Comparison of ENCODE assay signal across 24 cellular contexts in genomic region chr2:102149243-102149642, GRCh38. TPM values are rescaled to one million over a fixed set of nuclear protein-coding genes. Genes with fewer than 3 reads are reported as not detected.
DNase-seq lines count a peak whose midpoint lies in the region; ATAC-seq and TF ChIP-seq lines count a peak whose summit lies in the region.
"Had no signal": no experiment of that assay in that cellular context is flagged by ENCODE, and none has a peak within 500 bp of the region (broad histone marks: within the 10 kb centered on the region; RNA-seq: fewer than 3 reads in every experiment).

No MANE protein-coding gene starts in this region.

- no peak overlapping the region for H3K4me3 Mint-ChIP-seq in activated CD4-positive, alpha-beta T cell treated with anti-CD3 and anti-CD28 coated beads for 36 hours
- H3K4me3 Mint-ChIP-seq in activated CD4-positive, alpha-beta T cell treated with anti-CD3 and anti-CD28 coated beads, Interleukin-2, amount 10 ng/mL, durations not matched to agents 7 days and 5 days, result no peak overlapping the region
- no peak overlapping the region for H3K4me3 Mint-ChIP-seq in natural killer cell
- H3K4me3 Mint-ChIP-seq: CD8-positive, alpha-beta T cell had no signal

- peaks cover 81% of the 10 kb centered on the region for H3K36me3 Mint-ChIP-seq in activated CD4-positive, alpha-beta T cell treated with anti-CD3 and anti-CD28 coated beads for 36 hours (ENCODE audit: low read depth)
- H3K36me3 Mint-ChIP-seq in activated CD4-positive, alpha-beta T cell treated with anti-CD3 and anti-CD28 coated beads, Interleukin-2, amount 10 ng/mL, durations not matched to agents 7 days and 5 days (ENCODE audit: low read depth), result peaks cover 17% of the 10 kb centered on the region
- peaks cover 9% of the 10 kb centered on the region for H3K36me3 Mint-ChIP-seq in natural killer cell
- H3K36me3 Mint-ChIP-seq: CD8-positive, alpha-beta T cell had no signal

- peaks cover 2% of the 10 kb centered on the region for H3K27me3 Mint-ChIP-seq in activated CD4-positive, alpha-beta T cell treated with anti-CD3 and anti-CD28 coated beads for 36 hours
- no peaks in the 10 kb centered on the region for H3K27me3 Mint-ChIP-seq in activated CD4-positive, alpha-beta T cell treated with anti-CD3 and anti-CD28 coated beads, Interleukin-2, amount 10 ng/mL, durations not matched to agents 7 days and 5 days
- H3K27me3 Mint-ChIP-seq in natural killer cell (ENCODE audit: low read depth in 2 of 2), result peaks cover 14 to 16% of the 10 kb centered on the region in 2 donors

- H3K27ac ChIP-seq in ACC112 (ENCODE audit: low read depth, low read length) (peak overlapping the region; percentile 88), smooth muscle cell (ENCODE audit: low read depth) (peak overlapping the region; percentile 42)

- intact Hi-C loops in activated CD4-positive, alpha-beta T cell treated with anti-CD3 and anti-CD28 coated beads for 36 hours (cut with DNase I, micrococcal nuclease), result loop anchor here in 1 of 2 experiments (2.0 kb wide), 2 partner anchors 18 to 48 kb away; no protein-coding TSS in a partner anchor
- intact Hi-C loops in natural killer cell (cut with micrococcal nuclease), result no loop called here

- POLR2A ChIA-PET in activated CD4-positive, alpha-beta T cell treated with anti-CD3 and anti-CD28 coated beads for 36 hours (lab: Charles Lee), result no interaction called here
- POLR2A ChIA-PET in activated CD4-positive, alpha-beta T cell treated with anti-CD3 and anti-CD28 coated beads, Interleukin-2, amount 10 ng/mL, durations not matched to agents 7 days and 5 days (lab: Charles Lee), result no interaction called here

- H4K20me1 ChIP-seq in smooth muscle cell (ENCODE audit: low read depth), result peaks cover 27% of the 10 kb centered on the region

- no peak overlapping the region for H3K4me2 ChIP-seq in smooth muscle cell

- 100% methylated on average over 2 of the region's 2 CpGs for whole genome bisulfite sequencing in smooth muscle cell (ENCODE audit: low lambda C conversion rate)

- peaks cover 48% of the 10 kb centered on the region for H3K9me3 Mint-ChIP-seq in activated CD4-positive, alpha-beta T cell treated with anti-CD3 and anti-CD28 coated beads for 36 hours (ENCODE audit: low read depth)
- peaks cover 56% of the 10 kb centered on the region for H3K9me3 Mint-ChIP-seq in activated CD4-positive, alpha-beta T cell treated with anti-CD3 and anti-CD28 coated beads, Interleukin-2, amount 10 ng/mL, durations not matched to agents 7 days and 5 days
- H3K9me3 Mint-ChIP-seq in natural killer cell, result peaks cover 3 to 8% of the 10 kb centered on the region in 2 donors

- CTCF ChIA-PET in activated CD4-positive, alpha-beta T cell treated with anti-CD3 and anti-CD28 coated beads for 36 hours (lab: Charles Lee), result interaction anchor here (1.0 to 1.6 kb wide), 4 partner anchors 8 to 143 kb away, joined by 3 to 4 read pairs (median 3); no protein-coding TSS in a partner anchor
- CTCF ChIA-PET in activated CD4-positive, alpha-beta T cell treated with anti-CD3 and anti-CD28 coated beads, Interleukin-2, amount 10 ng/mL, durations not matched to agents 7 days and 5 days (lab: Charles Lee), result no interaction called here

- H3K4me1 ChIP-seq in ACC112 (ENCODE audit: control insufficient read depth, insufficient read depth, low read length, unreplicated experiment), result peaks cover 51% of the 10 kb centered on the region
- H3K4me1 ChIP-seq in smooth muscle cell (ENCODE audit: low read depth), result no peaks in the 10 kb centered on the region
- H3K4me1 ChIP-seq: Peyer's patch had no signal

- DNase-seq in activated CD4-positive, alpha-beta T cell treated with anti-CD3 and anti-CD28 coated beads for 36 hours, result no peak
- no peak for DNase-seq in activated CD4-positive, alpha-beta T cell treated with anti-CD3 and anti-CD28 coated beads, Interleukin-2, amount 10 ng/mL, durations not matched to agents 7 days and 5 days
- DNase-seq in fibroblast of pulmonary artery (ENCODE audit: low read depth), result no peak
- DNase-seq in smooth muscle cell (lab: John Stamatoyannopoulos, UW; ENCODE audit: unreplicated experiment), result no peak
- no peak for DNase-seq in activated CD4-positive, alpha-beta T cell treated with anti-CD3 and anti-CD28 coated beads for 4 hours
- no peak for DNase-seq in NCI-H774 (lab: John Stamatoyannopoulos, UW)
- DNase-seq in natural killer cell, result no peak
- DNase-seq: 8988T; AML-193; C1 segment of cervical spinal cord; CD8-positive, alpha-beta T cell; DMS53; GDM1; Karpas-422; MV-4-11; NCI-H1105 treated with DMSO at 0.1 percent for 48 hours; NCI-H2029 treated with DMSO at 0.1 percent for 48 hours; NCI-H226; NCI-H524; NCI-H82; Peyer's patch had no signal

- H3K9ac ChIP-seq in smooth muscle cell (ENCODE audit: low read depth), result no peak overlapping the region

- no peak for ATAC-seq in activated CD4-positive, alpha-beta T cell treated with anti-CD3 and anti-CD28 coated beads for 36 hours
- no peak for ATAC-seq in natural killer cell
- ATAC-seq: CD8-positive, alpha-beta T cell had no signal

- H3K36me3 ChIP-seq in ACC112 (ENCODE audit: insufficient read depth, low read length) (peaks cover 62% of the 10 kb centered on the region), smooth muscle cell (ENCODE audit: low read depth) (no peaks in the 10 kb centered on the region)

- H3K27me3 ChIP-seq in ACC112 (ENCODE audit: insufficient read depth, low read length), result no peaks in the 10 kb centered on the region
- no peaks in the 10 kb centered on the region for H3K27me3 ChIP-seq in smooth muscle cell (ENCODE audit: low read depth)
- H3K27me3 ChIP-seq: Peyer's patch had no signal

- peaks cover 22% of the 10 kb centered on the region for H3K4me1 Mint-ChIP-seq in activated CD4-positive, alpha-beta T cell treated with anti-CD3 and anti-CD28 coated beads for 36 hours
- peaks cover 4% of the 10 kb centered on the region for H3K4me1 Mint-ChIP-seq in activated CD4-positive, alpha-beta T cell treated with anti-CD3 and anti-CD28 coated beads, Interleukin-2, amount 10 ng/mL, durations not matched to agents 7 days and 5 days
- H3K4me1 Mint-ChIP-seq in natural killer cell, result peaks cover 0 to 6% of the 10 kb centered on the region in 2 donors

- peaks cover 5% of the 10 kb centered on the region for H3K9me3 ChIP-seq in smooth muscle cell (replicated peaks; ENCODE audit: low read depth)

- H3K79me2 ChIP-seq in ACC112 (ENCODE audit: control insufficient read depth, insufficient read depth, low read length, unreplicated experiment) (peaks cover 98% of the 10 kb centered on the region), smooth muscle cell (ENCODE audit: low read depth) (peaks cover 96% of the 10 kb centered on the region)

- TF ChIP-seq CTCF in fibroblast of pulmonary artery (IDR thresholded peaks at IDR 0.05; ENCODE audit: low read length, missing control alignments) (no peak), smooth muscle cell (IDR thresholded peaks at IDR 0.05; ENCODE audit: borderline replicate concordance, insufficient read depth, poor library complexity, severe bottlenecking) (no peak), natural killer cell (IDR thresholded peaks at IDR 0.05) (no peak)

- H3F3A ChIP-seq in smooth muscle cell (ENCODE audit: low read depth), result peaks cover 3% of the 10 kb centered on the region

- H3K4me3 ChIP-seq in ACC112 (ENCODE audit: low read depth, low read length) (no peak overlapping the region), fibroblast of pulmonary artery (replicated peaks; ENCODE audit: low read depth, low read length) (peak overlapping the region; percentile 13), smooth muscle cell (no peak overlapping the region)
- H3K4me3 ChIP-seq: Peyer's patch had no signal

- H3K27ac Mint-ChIP-seq in activated CD4-positive, alpha-beta T cell treated with anti-CD3 and anti-CD28 coated beads for 36 hours, result peak overlapping the region; percentile 0
- no peak overlapping the region for H3K27ac Mint-ChIP-seq in activated CD4-positive, alpha-beta T cell treated with anti-CD3 and anti-CD28 coated beads, Interleukin-2, amount 10 ng/mL, durations not matched to agents 7 days and 5 days
- H3K27ac Mint-ChIP-seq in natural killer cell, result no peak overlapping the region
- H3K27ac Mint-ChIP-seq: CD8-positive, alpha-beta T cell had no signal

- H2AFZ ChIP-seq in ACC112 (ENCODE audit: low read length, unreplicated experiment) (no peak overlapping the region), smooth muscle cell (ENCODE audit: low read depth) (no peak overlapping the region)

RNA-seq across cellular contexts. Expression of gene IL1R1, which starts 6.7 kb away (rescaled TPM):
- 10 to 100 TPM; 20.8 to 21.8 TPM for total RNA-seq in activated CD4-positive, alpha-beta T cell treated with anti-CD3 and anti-CD28 coated beads for 36 hours
- total RNA-seq in activated CD4-positive, alpha-beta T cell treated with anti-CD3 and anti-CD28 coated beads, Interleukin-2, amount 10 ng/mL, durations not matched to agents 7 days and 5 days, result 1 to 10 TPM in 1 of 2 experiments, under 1 TPM in 1; 0.81 to 1.3 TPM
- total RNA-seq in smooth muscle cell (32.4 and 36.6 TPM in 2 replicates), natural killer cell (1 to 10 TPM in 1 of 3 donors, under 1 TPM in 2; 0.45 to 3.1 (median 0.68) TPM)
- polyA plus RNA-seq in smooth muscle cell, result 20.0 and 26.8 TPM in 2 replicates

RNA-seq across cellular contexts. Expression of gene IL1RL2, which starts 37.6 kb away (rescaled TPM):
- 1 to 10 TPM; 1.5 to 1.7 TPM for total RNA-seq in activated CD4-positive, alpha-beta T cell treated with anti-CD3 and anti-CD28 coated beads for 36 hours
- not detected for total RNA-seq in activated CD4-positive, alpha-beta T cell treated with anti-CD3 and anti-CD28 coated beads, Interleukin-2, amount 10 ng/mL, durations not matched to agents 7 days and 5 days
- total RNA-seq in smooth muscle cell (0.13 and 0.40 TPM in 2 replicates), natural killer cell (not detected)
- 0.10 and 1.2 TPM in 2 replicates for polyA plus RNA-seq in smooth muscle cell
- total RNA-seq: CD8-positive, alpha-beta T cell; H4; M059J had no signal
